Comparison of ENCODE assay signal across 17 cellular contexts in genomic region chr15:62348528-62349087, GRCh38.
"Had no signal": no experiment of that assay in that cellular context is flagged by ENCODE, and none has a peak within 500 bp of the region (broad histone marks: within the 10 kb centered on the region; RNA-seq: fewer than 3 reads in every experiment).

No MANE protein-coding gene starts in this region.

- H3K4me3 Mint-ChIP-seq: activated CD4-positive, alpha-beta memory T cell treated with anti-CD3 and anti-CD28 coated beads for 36 hours; activated naive CD8-positive, alpha-beta T cell treated with anti-CD3 and anti-CD28 coated beads, Interleukin-2, amount 50 U/mL, for 24 hours; activated T-cell treated with anti-CD3 and anti-CD28 coated beads, Interleukin-2, amount 50 U/mL, for 72 hours; stimulated activated naive CD8-positive, alpha-beta T cell treated with anti-CD3 and anti-CD28 coated beads, Interleukin-15, Interleukin-2, amounts not matched to agents 100 ng/mL and 50 ng/mL, for 24 hours had no signal

- H3K4me3 ChIP-seq: ascending aorta, pancreas, thoracic aorta, uterus had no signal

- H3K36me3 Mint-ChIP-seq: activated CD4-positive, alpha-beta memory T cell treated with anti-CD3 and anti-CD28 coated beads for 36 hours had no signal

- ATAC-seq: activated naive CD8-positive, alpha-beta T cell treated with anti-CD3 and anti-CD28 coated beads, Interleukin-2, amount 50 U/mL, for 24 hours; activated T-cell treated with anti-CD3 and anti-CD28 coated beads, Interleukin-2, amount 50 U/mL, for 72 hours; foreskin keratinocyte; left ventricle myocardium superior; pancreas had no signal

- H3K27me3 ChIP-seq: ascending aorta, foreskin keratinocyte, pancreas, uterus had no signal

- H3K36me3 ChIP-seq: ascending aorta, pancreas, thoracic aorta, uterus had no signal

- H3K27ac ChIP-seq: ascending aorta, foreskin keratinocyte, pancreas, thoracic aorta, uterus, VCaP had no signal

- DNase-seq: activated CD4-positive, alpha-beta memory T cell treated with anti-CD3 and anti-CD28 coated beads for 36 hours; activated CD8-positive, alpha-beta memory T cell treated with anti-CD3 and anti-CD28 coated beads, Interleukin-2, amount 50 U/mL, for 4 hours; activated naive CD8-positive, alpha-beta T cell treated with anti-CD3 and anti-CD28 coated beads, Interleukin-2, amount 50 U/mL, for 24 hours; activated T-cell treated with anti-CD3 and anti-CD28 coated beads, Interleukin-2, amount 50 U/mL, for 72 hours; foreskin keratinocyte; head of caudate nucleus; left ventricle myocardium superior; mesendoderm; pancreas; stimulated activated CD4-positive, alpha-beta T cell treated with anti-CD3 and anti-CD28 coated beads, Interleukin-4, amount 100 ng/mL, for 1 hour; stimulated activated CD8-positive, alpha-beta memory T cell treated with anti-CD3 and anti-CD28 coated beads, Interleukin-4, amount 100 ng/mL, for 48 hours; T1000; uterus had no signal

- H3K9me3 ChIP-seq: ascending aorta, pancreas, thoracic aorta, uterus had no signal

- H3K9me3 Mint-ChIP-seq: activated T-cell treated with anti-CD3 and anti-CD28 coated beads, Interleukin-2, amount 50 U/mL, for 72 hours had no signal

- H3K27ac Mint-ChIP-seq: activated CD4-positive, alpha-beta memory T cell treated with anti-CD3 and anti-CD28 coated beads for 36 hours; activated naive CD8-positive, alpha-beta T cell treated with anti-CD3 and anti-CD28 coated beads, Interleukin-2, amount 50 U/mL, for 24 hours; stimulated activated naive CD8-positive, alpha-beta T cell treated with anti-CD3 and anti-CD28 coated beads, Interleukin-15, Interleukin-2, amounts not matched to agents 100 ng/mL and 50 ng/mL, for 24 hours had no signal

- H3K4me1 ChIP-seq: ascending aorta, foreskin keratinocyte, pancreas, uterus had no signal
